16 cellular contexts compared by ENCODE assay signal in the genomic region with DNA sequence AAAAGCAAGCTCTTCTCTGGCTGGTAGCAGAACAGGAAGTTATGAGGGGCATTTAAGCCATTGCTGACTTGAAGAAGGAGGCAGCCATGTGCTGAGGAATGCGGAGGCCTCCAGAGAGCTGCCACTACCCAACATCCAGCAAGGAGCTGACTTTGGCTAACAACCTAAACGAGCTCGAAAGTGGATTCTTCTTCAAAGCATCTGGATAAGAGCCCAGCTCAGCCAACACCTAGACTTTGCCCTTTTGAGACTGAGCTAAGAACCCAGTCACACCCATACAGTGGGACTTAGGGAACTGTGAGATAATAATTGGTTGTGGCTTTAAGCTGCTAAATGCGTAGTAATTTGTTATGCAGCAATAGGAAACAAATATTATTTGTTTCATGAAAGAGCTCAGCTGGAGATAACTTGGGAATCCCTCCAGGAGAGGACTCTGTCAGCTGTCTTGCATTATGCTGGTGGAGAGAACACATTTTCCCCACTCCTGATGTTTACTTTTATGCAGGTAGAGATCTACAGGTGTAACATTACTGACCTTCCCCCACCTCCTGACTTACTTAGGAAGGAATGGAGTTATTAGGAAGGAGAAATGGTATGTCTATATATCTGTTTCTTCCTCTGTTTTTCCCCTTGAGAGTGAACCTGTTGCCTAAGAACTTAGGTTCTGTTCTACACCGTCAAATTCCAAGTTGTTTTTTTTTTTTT. TPM values are rescaled to one million over a fixed set of nuclear protein-coding genes. Genes with fewer than 3 reads are reported as not detected.
A peak's percentile ranks its signal among the peaks of the same experiment; 100 is the strongest.
DNase-seq lines count a peak whose midpoint lies in the region; ATAC-seq and TF ChIP-seq lines count a peak whose summit lies in the region.
"Had no signal": no experiment of that assay in that cellular context is flagged by ENCODE, and none has a peak within 500 bp of the region (broad histone marks: within the 10 kb centered on the region; RNA-seq: fewer than 3 reads in every experiment).

No MANE protein-coding gene starts in this region.

- H3K36me3 ChIP-seq in esophagus (ENCODE audit: control insufficient read depth in 2 of 2, insufficient read depth in 2 of 2, low read length in 1 of 2) (no peaks in the 10 kb centered on the region), mucosa of descending colon (ENCODE audit: low read depth) (no peaks in the 10 kb centered on the region), upper lobe of left lung (no peaks in the 10 kb centered on the region)
- H3K36me3 ChIP-seq: prostate gland, SJCRH30, WERI-Rb-1 had no signal

- no peak for TF ChIP-seq EP300 in upper lobe of left lung (IDR thresholded peaks at IDR 0.05)

- no peak overlapping the region for H3K4me3 ChIP-seq in esophagus (ENCODE audit: low read depth in 1 of 2, low read length in 2 of 2)
- H3K4me3 ChIP-seq in mucosa of descending colon: no peak overlapping the region
- H3K4me3 ChIP-seq in upper lobe of left lung: no peak overlapping the region
- H3K4me3 ChIP-seq: prostate gland, SJCRH30, testis had no signal

- no peaks in the 10 kb centered on the region for H3K4me1 ChIP-seq in esophagus (ENCODE audit: control insufficient read depth in 2 of 2, insufficient read depth in 2 of 2, low read length in 1 of 2)
- peaks cover 22% of the 10 kb centered on the region for H3K4me1 ChIP-seq in mucosa of descending colon (ENCODE audit: low read depth)
- peaks cover 0 to 12% (median 4%) of the 10 kb centered on the region in 4 donors for H3K4me1 ChIP-seq in upper lobe of left lung
- H3K4me1 ChIP-seq: prostate gland, SJCRH30, testis had no signal

- H3K27ac ChIP-seq in esophagus (ENCODE audit: low read depth in 2 of 2, low read length in 1 of 2): peak overlapping the region; percentile 70 to 79
- peak overlapping the region in 3 of 4 donors; percentile 20 to 49 (median 27) for H3K27ac ChIP-seq in upper lobe of left lung
- H3K27ac ChIP-seq: prostate gland, SJCRH30, testis, WERI-Rb-1 had no signal

- DNase-seq in NCI-H1417 (lab: John Stamatoyannopoulos, UW) (peak in 2 of 3 experiments; percentile 2 to 49), NCI-H1417 treated with DMSO at 0.1 percent for 48 hours (lab: John Stamatoyannopoulos, UW) (no peak), mucosa of descending colon (peak in 2 of 3 donors; percentile 46 to 73), upper lobe of left lung (peak in 1 of 2 donors; percentile 42)
- DNase-seq in activated effector memory CD4-positive, alpha-beta T cell treated with anti-CD3 and anti-CD28 coated beads, Interleukin-2, amount 50 U/mL, for 16 hours: no peak
- DNase-seq: activated CD4-positive, alpha-beta memory T cell treated with anti-CD3 and anti-CD28 coated beads for 36 hours; natural killer cell; NCI-H187; SJCRH30; T-helper 17 cell; testis; WERI-Rb-1 had no signal

- no peaks in the 10 kb centered on the region for H3K27me3 ChIP-seq in esophagus (ENCODE audit: control insufficient read depth in 1 of 2, insufficient read depth in 2 of 2, low read length in 2 of 2)
- no peaks in the 10 kb centered on the region for H3K27me3 ChIP-seq in upper lobe of left lung
- H3K27me3 ChIP-seq: SJCRH30, testis had no signal

- TF ChIP-seq CTCF in mucosa of descending colon (IDR thresholded peaks at IDR 0.05): no peak
- no peak for TF ChIP-seq CTCF in upper lobe of left lung (IDR thresholded peaks at IDR 0.05)

- peak; percentile 95 for ATAC-seq in mucosa of descending colon
- peak; percentile 44 to 77 for ATAC-seq in upper lobe of left lung (ENCODE audit: low FRiP score in 2 of 2)
- ATAC-seq in HG03039 (IDR thresholded peaks at IDR 0.05; ENCODE audit: unreplicated experiment): no peak
- no peak for ATAC-seq in GM19455 (IDR thresholded peaks at IDR 0.05; ENCODE audit: unreplicated experiment)
- ATAC-seq: natural killer cell, T-helper 17 cell had no signal

- 31 to 48% methylated on average over 5 of the region's 5 CpGs for WGBS in esophagus, 2 donors
- WGBS in upper lobe of left lung, 2 donors: 54 to 60% methylated on average over 5 of the region's 5 CpGs

- no peak for TF ChIP-seq POLR2A in upper lobe of left lung (IDR thresholded peaks at IDR 0.05)

- intact Hi-C loops in mucosa of descending colon (cut with DNase I, micrococcal nuclease): loop anchor here (5.0 kb wide), 2 partner anchors 73 to 83 kb away; a partner anchor contains a TSS

- H3K9me3 ChIP-seq in esophagus (ENCODE audit: control insufficient read depth in 2 of 2, insufficient read depth in 1 of 2, low read depth in 1 of 2, low read length in 1 of 2) (no peaks in the 10 kb centered on the region), mucosa of descending colon (no peaks in the 10 kb centered on the region), upper lobe of left lung (no peaks in the 10 kb centered on the region)
- H3K9me3 ChIP-seq: prostate gland, SJCRH30, testis had no signal

RNA-seq across cellular contexts. Expression of a gene that starts 52.7 kb away (rescaled TPM):
- polyA plus RNA-seq in esophagus: 1 to 10 TPM; 3.4 to 4.9 TPM
- total RNA-seq in mucosa of descending colon (10 to 100 TPM; 13.4 to 14.9 (median 14.6) TPM), upper lobe of left lung (10 to 100 TPM; 13.1 to 32.5 (median 14.8) TPM)

RNA-seq across cellular contexts. Expression of a gene that starts 54.2 kb away (rescaled TPM):
- polyA plus RNA-seq in esophagus: 10 to 100 TPM; 21.8 to 33.9 TPM
- total RNA-seq in mucosa of descending colon (10 to 100 TPM; 20.8 to 30.6 (median 25.3) TPM), upper lobe of left lung (10 to 100 TPM; 15.7 to 32.8 (median 28.2) TPM)

RNA-seq across cellular contexts. Expression of a gene that starts 56.7 kb away (rescaled TPM):
- polyA plus RNA-seq in esophagus: 1 to 10 TPM; 2.2 to 3.3 TPM
- total RNA-seq in mucosa of descending colon (1 to 10 TPM; 1.1 to 7.6 (median 1.5) TPM), upper lobe of left lung (10 to 100 TPM in 2 of 6 donors, 1 to 10 TPM in 4; 4.2 to 14.5 (median 7.1) TPM)

Comparison
In these comparisons a context has a peak if more than half of its experiments do, and no peak if none do; other contexts are left out.
1. DNase-seq: peak in NCI-H1417 (2 of 3) and mucosa of descending colon (2 of 3); none in NCI-H1417 treated with DMSO at 0.1 percent for 48 hours (single experiment) and activated effector memory CD4-positive, alpha-beta T cell treated with anti-CD3 and anti-CD28 coated beads, Interleukin-2, amount 50 U/mL, for 16 hours (single experiment).
2. ATAC-seq: peak in mucosa of descending colon (single experiment) and upper lobe of left lung (2 of 2); none in HG03039 (single experiment) and GM19455 (single experiment).